In the genomic region with DNA sequence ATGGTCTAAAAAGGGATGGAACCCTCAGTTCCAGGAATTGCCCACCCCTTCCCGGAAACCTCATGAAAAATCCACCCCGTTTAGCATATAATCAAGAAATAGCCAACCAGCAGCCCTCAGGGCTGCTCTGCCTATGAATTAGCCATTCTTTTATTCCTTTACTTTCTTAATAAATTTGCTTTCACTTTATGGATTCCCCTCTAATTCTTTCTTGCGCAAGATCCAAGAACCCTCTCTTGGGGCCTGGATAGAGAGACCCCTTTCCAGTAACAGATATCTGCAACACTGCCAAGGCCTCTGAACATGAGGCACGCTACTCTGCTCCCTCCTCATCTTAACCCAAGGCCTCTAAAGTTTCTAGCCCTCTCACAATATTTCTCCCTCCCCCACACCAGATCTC, we compare ENCODE assay signal across 18 cellular contexts. TPM values are rescaled to one million over a fixed set of nuclear protein-coding genes. Genes with fewer than 3 reads are reported as not detected.
DNase-seq lines count a peak whose midpoint lies in the region; ATAC-seq and TF ChIP-seq lines count a peak whose summit lies in the region.
"Had no signal": no experiment of that assay in that cellular context is flagged by ENCODE, and none has a peak within 500 bp of the region (broad histone marks: within the 10 kb centered on the region; RNA-seq: fewer than 3 reads in every experiment).

No MANE protein-coding gene starts in this region.

- H4K8ac ChIP-seq in neuronal stem cell (ENCODE audit: low read depth, low read length): no peak overlapping the region

- no peak overlapping the region for H2BK12ac ChIP-seq in neuronal stem cell (ENCODE audit: low read length)

- H3K79me1 ChIP-seq in neuronal stem cell (ENCODE audit: low read depth, low read length): peaks cover 2% of the 10 kb centered on the region

- H3K4me2 ChIP-seq in PC-9 (peak overlapping the region; percentile 48), neural progenitor cell (no peak overlapping the region), neuronal stem cell (ENCODE audit: insufficient read depth, low read length, poor library complexity, severe bottlenecking) (no peak overlapping the region)

- no peak overlapping the region for H2BK5ac ChIP-seq in neuronal stem cell (ENCODE audit: low read length)

- H3K18ac ChIP-seq in neuronal stem cell (ENCODE audit: low read length): no peak overlapping the region

- no peak overlapping the region for H3K14ac ChIP-seq in neuronal stem cell (ENCODE audit: low read length)

- intact Hi-C loops in PC-9 (cut with micrococcal nuclease; ENCODE audit: unreplicated experiment): loop anchor here (5.0 kb wide), 2 partner anchors 39 to 79 kb away; no protein-coding TSS in a partner anchor

- no peaks in the 10 kb centered on the region for H3K9me2 ChIP-seq in PC-9 (ENCODE audit: insufficient read depth)

- no peak overlapping the region for H2BK120ac ChIP-seq in neuronal stem cell (ENCODE audit: low read depth, low read length)

- no peaks in the 10 kb centered on the region for H4K20me1 ChIP-seq in PC-9 (ENCODE audit: insufficient read depth)
- no peaks in the 10 kb centered on the region for H4K20me1 ChIP-seq in neural progenitor cell (ENCODE audit: low read depth)

- H3K4me3 ChIP-seq in PC-9 (no peak overlapping the region), neural progenitor cell (no peak overlapping the region), neuronal stem cell (ENCODE audit: low read length in 2 of 2) (no peak overlapping the region)
- H3K4me3 ChIP-seq: SJSA1 had no signal

- H3K9me3 ChIP-seq in PC-9 (ENCODE audit: insufficient read depth, low read depth): peaks cover 3% of the 10 kb centered on the region
- H3K9me3 ChIP-seq in neural progenitor cell (ENCODE audit: low read depth): no peaks in the 10 kb centered on the region
- H3K9me3 ChIP-seq in neuronal stem cell (replicated peaks in 1 of 2; ENCODE audit: control insufficient read depth in 2 of 2, insufficient read depth in 1 of 2, low read depth in 1 of 2, low read length in 2 of 2): peaks cover 0 to 10% of the 10 kb centered on the region in 2 donors
- H3K9me3 ChIP-seq: SJSA1 had no signal

- no peak overlapping the region for H4K91ac ChIP-seq in neuronal stem cell (ENCODE audit: low read depth, low read length, poor library complexity)

- POLR2A ChIA-PET in PC-9 (lab: Charles Lee; ENCODE audit: unreplicated experiment): interaction anchor here (0.9 kb wide), 1 partner anchor 12 kb away, joined by 4 read pairs; no protein-coding TSS in a partner anchor

- H3K79me2 ChIP-seq in PC-9 (ENCODE audit: low read depth) (no peaks in the 10 kb centered on the region), neural progenitor cell (ENCODE audit: low read depth) (peaks cover 6% of the 10 kb centered on the region)

- H3K4ac ChIP-seq in neuronal stem cell (ENCODE audit: low read length): no peak overlapping the region

- peaks cover 24% of the 10 kb centered on the region for H3F3A ChIP-seq in PC-9 (ENCODE audit: insufficient read depth, low read depth)
- H3F3A ChIP-seq in neural progenitor cell (ENCODE audit: low read depth): peaks cover 7% of the 10 kb centered on the region

- no peak overlapping the region for H3K23ac ChIP-seq in neuronal stem cell (ENCODE audit: low read depth, low read length, poor library complexity)

- peak overlapping the region; percentile 33 for H3K27ac ChIP-seq in C4-2B
- peak overlapping the region; percentile 56 for H3K27ac ChIP-seq in PC-9
- H3K27ac ChIP-seq in neural progenitor cell: no peak overlapping the region
- no peak overlapping the region for H3K27ac ChIP-seq in neuronal stem cell (replicated peaks; ENCODE audit: low read length)
- H3K27ac ChIP-seq: SJSA1 had no signal

- no peak overlapping the region for H2BK15ac ChIP-seq in neuronal stem cell (ENCODE audit: low read length)

- H3K36me3 ChIP-seq in PC-9 (ENCODE audit: low read depth) (no peaks in the 10 kb centered on the region), neural progenitor cell (no peaks in the 10 kb centered on the region), neuronal stem cell (replicated peaks in 1 of 2; ENCODE audit: control insufficient read depth in 2 of 2, insufficient read depth in 2 of 2, low read length in 2 of 2) (no peaks in the 10 kb centered on the region)
- H3K36me3 ChIP-seq: SJSA1 had no signal

- H3K4me3 Mint-ChIP-seq in endothelial cell (ENCODE audit: unreplicated experiment) (peak overlapping the region; percentile 57), neural progenitor cell (no peak overlapping the region)
- H3K4me3 Mint-ChIP-seq in stimulated activated effector memory CD8-positive, alpha-beta T cell treated with anti-CD3 and anti-CD28 coated beads, Interleukin-12 subunit alpha, Interleukin-12 subunit beta, amount 100 ng/mL, for 72 hours: no peak overlapping the region
- H3K4me3 Mint-ChIP-seq: B cell; CD4-positive, alpha-beta T cell; HFFc6 had no signal

- H2AFZ ChIP-seq in PC-9 (no peak overlapping the region), neural progenitor cell (replicated peaks) (no peak overlapping the region), neuronal stem cell (ENCODE audit: low read length) (no peak overlapping the region)

- H3K27me3 Mint-ChIP-seq in endothelial cell (ENCODE audit: unreplicated experiment) (peaks cover 7% of the 10 kb centered on the region), neural progenitor cell (ENCODE audit: insufficient read depth, low read depth) (no peaks in the 10 kb centered on the region)

- H3K36me3 Mint-ChIP-seq in endothelial cell (ENCODE audit: low read depth, unreplicated experiment) (no peaks in the 10 kb centered on the region), neural progenitor cell (peaks cover 29% of the 10 kb centered on the region)
- no peaks in the 10 kb centered on the region for H3K36me3 Mint-ChIP-seq in stimulated activated effector memory CD8-positive, alpha-beta T cell treated with anti-CD3 and anti-CD28 coated beads, Interleukin-12 subunit alpha, Interleukin-12 subunit beta, amount 100 ng/mL, for 72 hours

- no CpG with 5 or more reads among the region's 4 CpGs for WGBS in neuronal stem cell (ENCODE audit: extremely low coverage in 2 of 2, insufficient read length in 2 of 2, insufficient replicate concordance in 1 of 2), 2 donors

- no peak overlapping the region for H2AK5ac ChIP-seq in neuronal stem cell (ENCODE audit: low read depth, low read length)

- H3K27me3 ChIP-seq in PC-9 (ENCODE audit: insufficient read depth, low read depth) (no peaks in the 10 kb centered on the region), neural progenitor cell (no peaks in the 10 kb centered on the region), neuronal stem cell (ENCODE audit: control insufficient read depth in 3 of 3, insufficient read depth in 3 of 3, low read depth in 1 of 3, low read length in 3 of 3) (no peaks in the 10 kb centered on the region)
- H3K27me3 ChIP-seq: SJSA1 had no signal

- peak overlapping the region; percentile 43 for H3K27ac Mint-ChIP-seq in endothelial cell (ENCODE audit: unreplicated experiment)
- peak overlapping the region; percentile 5 for H3K27ac Mint-ChIP-seq in neural progenitor cell
- H3K27ac Mint-ChIP-seq in stimulated activated effector memory CD8-positive, alpha-beta T cell treated with anti-CD3 and anti-CD28 coated beads, Interleukin-12 subunit alpha, Interleukin-12 subunit beta, amount 100 ng/mL, for 72 hours: no peak overlapping the region
- H3K27ac Mint-ChIP-seq: B cell; CD4-positive, alpha-beta T cell; HFFc6 had no signal

- TF ChIP-seq CTCF in C4-2B (conservative IDR thresholded peaks at IDR 0.05): no peak
- no peak for TF ChIP-seq CTCF in PC-9 (conservative IDR thresholded peaks at IDR 0.05)
- no peak for TF ChIP-seq CTCF in endothelial cell (IDR thresholded peaks at IDR 0.05; ENCODE audit: unreplicated experiment)
- TF ChIP-seq CTCF in neural progenitor cell (IDR thresholded peaks at IDR 0.05): no peak

- H3K4me1 ChIP-seq in PC-9 (replicated peaks; ENCODE audit: insufficient read depth) (peaks cover 56% of the 10 kb centered on the region), neural progenitor cell (peaks cover 46% of the 10 kb centered on the region), neuronal stem cell (ENCODE audit: control insufficient read depth in 2 of 2, insufficient read depth in 1 of 2, low read depth in 1 of 2, low read length in 2 of 2) (peaks cover 16 to 20% of the 10 kb centered on the region in 2 donors)
- H3K4me1 ChIP-seq: SJSA1 had no signal

- no peak for ATAC-seq in stimulated activated effector memory CD8-positive, alpha-beta T cell treated with anti-CD3 and anti-CD28 coated beads, Interleukin-12 subunit alpha, Interleukin-12 subunit beta, amount 100 ng/mL, for 72 hours
- ATAC-seq in HG03342 (IDR thresholded peaks at IDR 0.05; ENCODE audit: unreplicated experiment): no peak

- CTCF ChIA-PET in PC-9 (lab: Charles Lee): interaction anchor here (1.0 kb wide), 1 partner anchor 59 kb away, joined by 11 read pairs; a partner anchor contains a TSS

- no peaks in the 10 kb centered on the region for H3K9me3 Mint-ChIP-seq in endothelial cell (ENCODE audit: unreplicated experiment)
- H3K9me3 Mint-ChIP-seq in neural progenitor cell: peaks cover 3% of the 10 kb centered on the region
- H3K9me3 Mint-ChIP-seq in stimulated activated effector memory CD8-positive, alpha-beta T cell treated with anti-CD3 and anti-CD28 coated beads, Interleukin-12 subunit alpha, Interleukin-12 subunit beta, amount 100 ng/mL, for 72 hours: no peaks in the 10 kb centered on the region
- H3K9me3 Mint-ChIP-seq: HFFc6 had no signal

- no TSS peak for BruUV-seq in PC-9 (replicated peaks; lab: Mats Ljungman, UMichigan)

- H3K9ac ChIP-seq in neural progenitor cell (no peak overlapping the region), neuronal stem cell (ENCODE audit: low read depth, low read length, poor library complexity) (no peak overlapping the region)

- no peak for DNase-seq in PC-9
- DNase-seq in endothelial cell (ENCODE audit: low spot score): no peak
- no peak for DNase-seq in neural progenitor cell (ENCODE audit: low spot score)
- no peak for DNase-seq in stimulated activated effector memory CD8-positive, alpha-beta T cell treated with anti-CD3 and anti-CD28 coated beads, Interleukin-12 subunit alpha, Interleukin-12 subunit beta, amount 100 ng/mL, for 72 hours (ENCODE audit: low spot score in 2 of 2)
- no peak for DNase-seq in stimulated activated naive CD4-positive, alpha-beta T cell (lab: John Stamatoyannopoulos, UW)
- no peak for DNase-seq in neuronal stem cell (ENCODE audit: low spot score)
- DNase-seq: CD4-positive, alpha-beta T cell; DMS79; HFFc6; KG1; NCI-H1436; NCI-H2029 treated with DMSO at 0.1 percent for 48 hours; NCI-H2171; NCI-H526 had no signal

- H3K4me1 Mint-ChIP-seq in endothelial cell (ENCODE audit: unreplicated experiment) (peaks cover 50% of the 10 kb centered on the region), neural progenitor cell (peaks cover 56% of the 10 kb centered on the region)
- no peaks in the 10 kb centered on the region for H3K4me1 Mint-ChIP-seq in stimulated activated effector memory CD8-positive, alpha-beta T cell treated with anti-CD3 and anti-CD28 coated beads, Interleukin-12 subunit alpha, Interleukin-12 subunit beta, amount 100 ng/mL, for 72 hours
- H3K4me1 Mint-ChIP-seq: B cell had no signal

RNA-seq across cellular contexts. Expression of a gene that starts 58.9 kb away (rescaled TPM):
- total RNA-seq in PC-9 (2021) (16.6 and 28.5 TPM in 2 replicates), endothelial cell (ENCODE audit: unreplicated experiment) (24.5 TPM), neural progenitor cell (ENCODE audit: low replicate concordance) (48.1 and 68.0 TPM in 2 replicates)
- polyA plus RNA-seq in neuronal stem cell (2013, experiment 1 of 2): 28.0 TPM
- polyA plus RNA-seq in neuronal stem cell (2013, experiment 2 of 2): 30.2 TPM

Comparison
In these comparisons a context has a peak if more than half of its experiments do, and no peak if none do; other contexts are left out.
1. H3K27ac ChIP-seq: peak in C4-2B (single experiment) and PC-9 (single experiment); none in neural progenitor cell (single experiment) and neuronal stem cell (single experiment).